In genomic region chr2:9060819-9061218, GRCh38 we compare ENCODE assay signal across 22 cellular contexts. TPM values are rescaled to one million over a fixed set of nuclear protein-coding genes. Genes with fewer than 3 reads are reported as not detected.
DNase-seq lines count a peak whose midpoint lies in the region; ATAC-seq and TF ChIP-seq lines count a peak whose summit lies in the region.
"Had no signal": no experiment of that assay in that cellular context is flagged by ENCODE, and none has a peak within 500 bp of the region (broad histone marks: within the 10 kb centered on the region; RNA-seq: fewer than 3 reads in every experiment).

No MANE protein-coding gene starts in this region.

- H3K4me2 ChIP-seq in neuronal stem cell (ENCODE audit: insufficient read depth, low read length, poor library complexity, severe bottlenecking), result no peak overlapping the region

- peak overlapping the region; percentile 32 for H2AFZ ChIP-seq in neuronal stem cell (ENCODE audit: low read length)

- TF ChIP-seq CTCF in fibroblast of the aortic adventitia (IDR thresholded peaks at IDR 0.05; ENCODE audit: insufficient read depth, low read length), result no peak

- no peak overlapping the region for H4K8ac ChIP-seq in neuronal stem cell (ENCODE audit: low read depth, low read length)

- H3K23ac ChIP-seq in neuronal stem cell (ENCODE audit: low read depth, low read length, poor library complexity), result no peak overlapping the region

- H3K4me3 ChIP-seq in fibroblast of the aortic adventitia (ENCODE audit: low read depth, low read length) (no peak overlapping the region), neuronal stem cell (ENCODE audit: low read length in 2 of 2) (no peak overlapping the region)

- DNase-seq in ELF-1 (ENCODE audit: low read depth, low spot score) (peak; percentile 8), amniotic epithelial cell (ENCODE audit: low read depth) (peak; percentile 78), fibroblast of the aortic adventitia (ENCODE audit: low read depth) (peak; percentile 17), neuronal stem cell (ENCODE audit: low spot score) (no peak), NCI-H1436 (lab: John Stamatoyannopoulos, UW) (no peak)
- no peak for DNase-seq in activated CD4-positive, alpha-beta T cell treated with anti-CD3 and anti-CD28 coated beads for 4 hours
- DNase-seq: COR-L47; DMS79; HCEC 1CT; KG1; NCI-H1092 treated with DMSO at 0.1 percent for 48 hours; NCI-H146; NCI-H2029; NCI-H226; NCI-H510A treated with DMSO at 0.1 percent for 48 hours; NCI-H748 treated with DMSO at 0.1 percent for 48 hours; NK-92 treated with Interleukin-12 subunit alpha and Interleukin-12 subunit beta, amount 100 ng/mL, for 24 hours had no signal

- peaks cover 0 to 3% of the 10 kb centered on the region in 2 donors for H3K9me3 ChIP-seq in neuronal stem cell (replicated peaks in 1 of 2; ENCODE audit: control insufficient read depth in 2 of 2, insufficient read depth in 1 of 2, low read depth in 1 of 2, low read length in 2 of 2)

- no peak overlapping the region for H3K27ac ChIP-seq in neuronal stem cell (replicated peaks; ENCODE audit: low read length)
- H3K27ac ChIP-seq: HL-60 had no signal

- no peak overlapping the region for H2BK12ac ChIP-seq in neuronal stem cell (ENCODE audit: low read length)

- WGBS in neuronal stem cell (ENCODE audit: extremely low coverage in 2 of 2, insufficient read length in 2 of 2, insufficient replicate concordance in 1 of 2), 2 donors, result no CpG with 5 or more reads among the region's 4 CpGs

- H2BK15ac ChIP-seq in neuronal stem cell (ENCODE audit: low read length), result no peak overlapping the region

- H2AK5ac ChIP-seq in neuronal stem cell (ENCODE audit: low read depth, low read length), result no peak overlapping the region

- H3K27me3 ChIP-seq in neuronal stem cell (ENCODE audit: control insufficient read depth in 3 of 3, insufficient read depth in 3 of 3, low read depth in 1 of 3, low read length in 3 of 3), result peaks cover 0 to 2% (median 2%) of the 10 kb centered on the region in 3 experiments

- H3K14ac ChIP-seq in neuronal stem cell (ENCODE audit: low read length), result no peak overlapping the region

- no peak overlapping the region for H4K91ac ChIP-seq in neuronal stem cell (ENCODE audit: low read depth, low read length, poor library complexity)

- no peaks in the 10 kb centered on the region for H3K4me1 ChIP-seq in neuronal stem cell (ENCODE audit: control insufficient read depth in 2 of 2, insufficient read depth in 1 of 2, low read depth in 1 of 2, low read length in 2 of 2)

- no peak overlapping the region for H3K4ac ChIP-seq in neuronal stem cell (ENCODE audit: low read length)

- no peak overlapping the region for H3K18ac ChIP-seq in neuronal stem cell (ENCODE audit: low read length)

- no peak for ATAC-seq in GM18861 (IDR thresholded peaks at IDR 0.05; ENCODE audit: unreplicated experiment)
- ATAC-seq in GM18498 (IDR thresholded peaks at IDR 0.05; ENCODE audit: unreplicated experiment), result no peak
- ATAC-seq: HepG2, Panc1 had no signal

- no peak overlapping the region for H2BK5ac ChIP-seq in neuronal stem cell (ENCODE audit: low read length)

- no peaks in the 10 kb centered on the region for H3K36me3 ChIP-seq in neuronal stem cell (replicated peaks in 1 of 2; ENCODE audit: control insufficient read depth in 2 of 2, insufficient read depth in 2 of 2, low read length in 2 of 2)

- no peak overlapping the region for H3K9ac ChIP-seq in neuronal stem cell (ENCODE audit: low read depth, low read length, poor library complexity)

- no peaks in the 10 kb centered on the region for H3K79me1 ChIP-seq in neuronal stem cell (ENCODE audit: low read depth, low read length)

- H2BK120ac ChIP-seq in neuronal stem cell (ENCODE audit: low read depth, low read length), result no peak overlapping the region

RNA-seq across cellular contexts. Expression of gene MBOAT2, which starts 57.3 kb away (rescaled TPM):
- total RNA-seq in fibroblast of the aortic adventitia (ENCODE audit: low replicate concordance), result 18.1 and 37.1 TPM in 2 replicates
- 21.3 TPM for polyA plus RNA-seq in neuronal stem cell (2013, experiment 1 of 2)
- 22.7 TPM for polyA plus RNA-seq in neuronal stem cell (2013, experiment 2 of 2)

Comparison
In these comparisons a context has a peak if more than half of its experiments do, and no peak if none do; other contexts are left out.
1. DNase-seq: peak in ELF-1 (single experiment), amniotic epithelial cell (single experiment) and fibroblast of the aortic adventitia (single experiment); none in neuronal stem cell (single experiment), activated CD4-positive, alpha-beta T cell treated with anti-CD3 and anti-CD28 coated beads for 4 hours (0 of 2) and NCI-H1436 (single experiment).